Comparison of ENCODE assay signal across 23 cellular contexts in the genomic region with DNA sequence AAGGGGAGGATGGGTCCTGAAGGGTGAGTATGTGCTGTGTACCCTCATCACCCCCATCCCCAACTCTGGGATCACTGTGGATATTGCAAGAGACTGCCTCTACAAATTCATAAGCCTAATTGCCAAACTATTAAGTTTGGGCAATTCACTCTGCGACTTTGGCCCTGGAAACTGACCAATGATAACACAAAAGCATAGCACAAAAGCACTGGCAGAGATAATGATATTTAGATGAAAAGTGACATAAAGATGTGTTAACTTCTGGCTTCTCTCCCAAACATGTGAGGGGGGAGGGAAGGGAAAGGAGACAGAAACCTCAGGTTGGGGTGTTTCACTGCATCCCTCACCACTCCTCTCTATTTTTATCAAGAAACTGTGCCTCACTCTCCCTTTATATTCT.
DNase-seq lines count a peak whose midpoint lies in the region; ATAC-seq and TF ChIP-seq lines count a peak whose summit lies in the region.
"Had no signal": no experiment of that assay in that cellular context is flagged by ENCODE, and none has a peak within 500 bp of the region (broad histone marks: within the 10 kb centered on the region; RNA-seq: fewer than 3 reads in every experiment).

No MANE protein-coding gene starts in this region.

- H2BK120ac ChIP-seq in IMR-90 (ENCODE audit: low read depth, low read length), result no peak overlapping the region

- in situ Hi-C loops in IMR-90 (cut with MboI; ENCODE audit: low sequenced_read_pairs), result no loop called here

- H4K8ac ChIP-seq in IMR-90 (ENCODE audit: low read depth in 2 of 2, low read length in 2 of 2), result no peak overlapping the region

- H3K4me1 ChIP-seq in IMR-90 (ENCODE audit: control insufficient read depth, insufficient read depth, low read length), result peaks cover 10% of the 10 kb centered on the region

- H4K91ac ChIP-seq in IMR-90 (ENCODE audit: insufficient read depth, low read depth, low read length), result no peak overlapping the region

- POLR2A ChIA-PET in IMR-90 (lab: Charles Lee; ENCODE audit: unreplicated experiment), result no interaction called here

- dilution Hi-C loops in IMR-90 (cut with HindIII; ENCODE audit: low sequenced_read_pairs, unreplicated experiment), result no loop called here

- peaks cover 17% of the 10 kb centered on the region for H3K9me3 Mint-ChIP-seq in glutamatergic neuron (ENCODE audit: unreplicated experiment)

- no peak overlapping the region for H3K14ac ChIP-seq in IMR-90 (replicated peaks; ENCODE audit: low read depth, low read length)

- no peak overlapping the region for H2AFZ ChIP-seq in IMR-90 (replicated peaks; ENCODE audit: low read length, poor library complexity)

- intact Hi-C loops in IMR-90 (cut with micrococcal nuclease), result no loop called here

- no peak overlapping the region for H2AK9ac ChIP-seq in IMR-90 (replicated peaks; ENCODE audit: low read depth, low read length, poor library complexity)

- H3K36me3 Mint-ChIP-seq in glutamatergic neuron (ENCODE audit: unreplicated experiment), result no peaks in the 10 kb centered on the region
- H3K36me3 Mint-ChIP-seq: CD4-positive, CD25-positive, alpha-beta regulatory T cell had no signal

- TF ChIP-seq POLR2A in IMR-90 (IDR thresholded peaks at IDR 0.05; ENCODE audit: low read depth, low read length), result no peak

- peaks cover 54% of the 10 kb centered on the region for H3K4me1 Mint-ChIP-seq in glutamatergic neuron (ENCODE audit: low read depth, unreplicated experiment)
- H3K4me1 Mint-ChIP-seq: CD4-positive, CD25-positive, alpha-beta regulatory T cell had no signal

- peak; percentile 10 for DNase-seq in COR-L47 (lab: John Stamatoyannopoulos, UW)
- DNase-seq in IMR-90, result peak; percentile 12
- DNase-seq in astrocyte of the hippocampus (ENCODE audit: low read depth, low spot score), result peak; percentile 23
- DNase-seq in glutamatergic neuron, result no peak
- DNase-seq in midbrain (lab: John Stamatoyannopoulos, UW), result no peak
- no peak for DNase-seq in nucleus accumbens (lab: John Stamatoyannopoulos, UW)
- DNase-seq in dermis blood vessel endothelial cell, result no peak
- DNase-seq: CD4-positive, CD25-positive, alpha-beta regulatory T cell; GF-D8; HCEC 1CT; KG1; MM.1S; NCI-H1417 treated with DMSO at 0.1 percent for 48 hours; NCI-H1694 treated with DMSO at 0.1 percent for 48 hours; NCI-H2081; NCI-H226; NCI-H524; NCI-H748 treated with DMSO at 0.1 percent for 48 hours; NK-92 treated with Interleukin-12 subunit alpha and Interleukin-12 subunit beta, amount 100 ng/mL, for 24 hours; Right ventricle myocardium superior; RPMI8226 had no signal

- no peak overlapping the region for H3K4me3 Mint-ChIP-seq in glutamatergic neuron (ENCODE audit: unreplicated experiment)
- H3K4me3 Mint-ChIP-seq: CD4-positive, CD25-positive, alpha-beta regulatory T cell had no signal

- no peak overlapping the region for H3K9ac ChIP-seq in IMR-90 (ENCODE audit: low read depth, low read length)
- H3K9ac ChIP-seq: BLaER1 had no signal

- no peak overlapping the region for H3K4me3 ChIP-seq in IMR-90 (ENCODE audit: insufficient read depth, low read depth, low read length)
- H3K4me3 ChIP-seq: BLaER1, SJSA1 had no signal

- no peak overlapping the region for H3K27ac ChIP-seq in IMR-90 (ENCODE audit: insufficient read depth, low read length)
- H3K27ac ChIP-seq: BLaER1, SJSA1 had no signal

- no peaks in the 10 kb centered on the region for H4K20me1 ChIP-seq in IMR-90 (ENCODE audit: insufficient read depth, low read length)
- H4K20me1 ChIP-seq: BLaER1 had no signal

- H2BK15ac ChIP-seq in IMR-90 (ENCODE audit: low read depth, low read length), result no peak overlapping the region

- no peak overlapping the region for H2BK5ac ChIP-seq in IMR-90 (ENCODE audit: low read depth, low read length, poor library complexity, severe bottlenecking)

- no peak overlapping the region for H4K5ac ChIP-seq in IMR-90 (ENCODE audit: low read depth, low read length)

- no peak for TF ChIP-seq RAD21 in IMR-90 (IDR thresholded peaks at IDR 0.05; ENCODE audit: low read length)

- peaks cover 14% of the 10 kb centered on the region for H3K27me3 Mint-ChIP-seq in glutamatergic neuron (ENCODE audit: unreplicated experiment)
- H3K27me3 Mint-ChIP-seq: CD4-positive, CD25-positive, alpha-beta regulatory T cell had no signal

- no peak overlapping the region for H3K18ac ChIP-seq in IMR-90 (ENCODE audit: low read depth, low read length)

- no peaks in the 10 kb centered on the region for H3K27me3 ChIP-seq in IMR-90 (ENCODE audit: control insufficient read depth, insufficient read depth, low read length)
- H3K27me3 ChIP-seq: BLaER1, SJSA1 had no signal

- no peak overlapping the region for H2AK5ac ChIP-seq in IMR-90 (ENCODE audit: low read depth, low read length)

- no peak overlapping the region for H3K4ac ChIP-seq in IMR-90 (ENCODE audit: low read depth, low read length)

- peak overlapping the region; percentile 69 for H3K27ac Mint-ChIP-seq in glutamatergic neuron (ENCODE audit: unreplicated experiment)
- H3K27ac Mint-ChIP-seq: CD4-positive, CD25-positive, alpha-beta regulatory T cell had no signal

- no peak overlapping the region for H2BK20ac ChIP-seq in IMR-90 (ENCODE audit: low read depth, low read length)

- peaks cover 7% of the 10 kb centered on the region for H3K9me1 ChIP-seq in IMR-90 (ENCODE audit: insufficient read depth, low read length)

- no peak overlapping the region for H3K56ac ChIP-seq in IMR-90 (ENCODE audit: extremely low read depth, insufficient read depth, low read length)

- H3K79me1 ChIP-seq in IMR-90 (ENCODE audit: low read depth in 1 of 2, low read length in 2 of 2), result no peaks in the 10 kb centered on the region

- CTCF ChIA-PET in IMR-90 (lab: Yijun Ruan, JAX), result interaction anchor here (0.7 kb wide), 1 partner anchor 576 kb away, joined by 6 read pairs; no protein-coding TSS in a partner anchor

- H3K36me3 ChIP-seq in IMR-90 (ENCODE audit: control insufficient read depth, insufficient read depth, low read length), result peaks cover 7% of the 10 kb centered on the region
- H3K36me3 ChIP-seq: BLaER1 had no signal

- no peak for ATAC-seq in IMR-90 (ENCODE audit: low read depth)

- no peak overlapping the region for H3K4me2 ChIP-seq in IMR-90 (ENCODE audit: low read depth, low read length)
- H3K4me2 ChIP-seq: BLaER1 had no signal

- no TSS peak for BruUV-seq in IMR-90 (replicated peaks; lab: Mats Ljungman, UMichigan)

- no CpG with 5 or more reads among the region's 1 CpG for WGBS in IMR-90 (ENCODE audit: extremely low coverage in 2 of 2, insufficient read length in 1 of 2), 2 experiments

- no peak overlapping the region for H3K23ac ChIP-seq in IMR-90 (ENCODE audit: low read depth, low read length)

- no peaks in the 10 kb centered on the region for H3K9me3 ChIP-seq in IMR-90 (ENCODE audit: control insufficient read depth, insufficient read depth, low read length)
- H3K9me3 ChIP-seq: BLaER1, SJSA1 had no signal

- TF ChIP-seq CTCF in IMR-90 (conservative IDR thresholded peaks at IDR 0.05; ENCODE audit: low read depth, low read length), result no peak
- TF ChIP-seq CTCF in glutamatergic neuron (IDR thresholded peaks at IDR 0.05; ENCODE audit: partially characterized antibody, unreplicated experiment), result no peak

TF ChIP-seq in IMR-90, 13 proteins besides CTCF, POLR2A, EP300 and RAD21:
- TF ChIP-seq, protein P1, sequence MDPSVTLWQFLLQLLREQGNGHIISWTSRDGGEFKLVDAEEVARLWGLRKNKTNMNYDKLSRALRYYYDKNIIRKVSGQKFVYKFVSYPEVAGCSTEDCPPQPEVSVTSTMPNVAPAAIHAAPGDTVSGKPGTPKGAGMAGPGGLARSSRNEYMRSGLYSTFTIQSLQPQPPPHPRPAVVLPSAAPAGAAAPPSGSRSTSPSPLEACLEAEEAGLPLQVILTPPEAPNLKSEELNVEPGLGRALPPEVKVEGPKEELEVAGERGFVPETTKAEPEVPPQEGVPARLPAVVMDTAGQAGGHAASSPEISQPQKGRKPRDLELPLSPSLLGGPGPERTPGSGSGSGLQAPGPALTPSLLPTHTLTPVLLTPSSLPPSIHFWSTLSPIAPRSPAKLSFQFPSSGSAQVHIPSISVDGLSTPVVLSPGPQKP (IDR thresholded peaks at IDR 0.05; ENCODE audit: borderline replicate concordance, low read depth, low read length), result no peak
- no peak for TF ChIP-seq RFX5 (IDR thresholded peaks at IDR 0.05; ENCODE audit: low read depth, low read length)
- no peak for TF ChIP-seq MAFK (IDR thresholded peaks at IDR 0.05; ENCODE audit: low read depth, low read length)
- TF ChIP-seq, protein P2, sequence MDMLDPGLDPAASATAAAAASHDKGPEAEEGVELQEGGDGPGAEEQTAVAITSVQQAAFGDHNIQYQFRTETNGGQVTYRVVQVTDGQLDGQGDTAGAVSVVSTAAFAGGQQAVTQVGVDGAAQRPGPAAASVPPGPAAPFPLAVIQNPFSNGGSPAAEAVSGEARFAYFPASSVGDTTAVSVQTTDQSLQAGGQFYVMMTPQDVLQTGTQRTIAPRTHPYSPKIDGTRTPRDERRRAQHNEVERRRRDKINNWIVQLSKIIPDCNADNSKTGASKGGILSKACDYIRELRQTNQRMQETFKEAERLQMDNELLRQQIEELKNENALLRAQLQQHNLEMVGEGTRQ (IDR thresholded peaks at IDR 0.05; ENCODE audit: low read depth, low read length), result no peak
- TF ChIP-seq SMC3 (IDR thresholded peaks at IDR 0.05; ENCODE audit: low read depth, low read length), result no peak
- no peak for TF ChIP-seq FOS (IDR thresholded peaks at IDR 0.05; ENCODE audit: low read depth, low read length)
- no peak for TF ChIP-seq CEBPB (IDR thresholded peaks at IDR 0.05; ENCODE audit: low read depth, low read length)
TF ChIP-seq in IMR-90: peak in this region for 0.

Comparison
In these comparisons a context has a peak if more than half of its experiments do, and no peak if none do; other contexts are left out.
1. DNase-seq: peak in COR-L47 (single experiment), IMR-90 (single experiment) and astrocyte of the hippocampus (single experiment); none in glutamatergic neuron (single experiment), midbrain (single experiment), nucleus accumbens (0 of 56) and dermis blood vessel endothelial cell (single experiment).